In the genomic region with DNA sequence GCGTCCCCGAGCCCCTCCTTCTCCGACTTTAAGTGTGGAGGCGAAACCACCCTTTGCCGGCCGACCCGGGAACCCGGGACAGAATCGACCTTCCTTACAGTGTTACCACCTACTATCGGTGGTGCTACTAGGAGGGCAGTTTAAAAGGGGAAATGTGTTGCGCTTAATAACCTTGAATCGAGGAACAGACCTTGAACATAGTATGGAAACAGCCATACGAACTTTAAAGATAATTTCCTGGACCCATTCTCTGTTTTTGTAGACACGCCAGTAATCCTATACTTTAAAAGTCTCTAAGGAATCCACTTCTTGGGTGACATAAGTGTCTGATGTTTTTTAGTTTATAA, we compare ENCODE assay signal across 8 cellular contexts.
DNase-seq lines count a peak whose midpoint lies in the region; ATAC-seq and TF ChIP-seq lines count a peak whose summit lies in the region.

No MANE protein-coding gene starts in this region.

- POLR2A ChIA-PET in AG04449 (lab: Yijun Ruan, JAX): no interaction called here

- H3K9me3 ChIP-seq in muscle layer of duodenum (ENCODE audit: control insufficient read depth in 1 of 2, low read length in 2 of 2): no peaks in the 10 kb centered on the region

- peak overlapping the region; percentile 93 for H3K4me3 ChIP-seq in AG04449 (ENCODE audit: low read depth, low read length)
- no peak overlapping the region for H3K4me3 ChIP-seq in KMS-11 (IDR thresholded peaks at IDR 0.05; ENCODE audit: insufficient read depth, low read depth, low read length)
- peak overlapping the region; percentile 93 to 99 for H3K4me3 ChIP-seq in muscle layer of duodenum (ENCODE audit: low read depth in 1 of 2, low read length in 2 of 2)

- H4K20me1 ChIP-seq in KMS-11 (ENCODE audit: insufficient read depth): no peaks in the 10 kb centered on the region

- H3K27me3 ChIP-seq in KMS-11 (ENCODE audit: insufficient read depth, low read depth) (no peaks in the 10 kb centered on the region), muscle layer of duodenum (ENCODE audit: low read depth, low read length) (no peaks in the 10 kb centered on the region)

- H3K4me2 ChIP-seq in KMS-11: peak overlapping the region; percentile 89

- H3K36me3 ChIP-seq in KMS-11 (ENCODE audit: insufficient read depth) (no peaks in the 10 kb centered on the region; the same call in 1 of the 2 replicates), muscle layer of duodenum (ENCODE audit: control insufficient read depth in 1 of 2, insufficient read depth in 2 of 2, low read length in 2 of 2) (peaks cover 13 to 16% of the 10 kb centered on the region in 2 donors)

- no peak for DNase-seq in AG04449 (ENCODE audit: low read depth, low spot score)
- DNase-seq in iPS-NIHi11 (ENCODE audit: low spot score): no peak
- DNase-seq in NAMALWA (ENCODE audit: low spot score): no peak
- no peak for DNase-seq in NCI-H2081 (lab: John Stamatoyannopoulos, UW)

- peaks cover 53% of the 10 kb centered on the region for H3K79me2 ChIP-seq in KMS-11 (ENCODE audit: insufficient read depth, low read depth)

- CTCF ChIA-PET in AG04449 (lab: Yijun Ruan, JAX): no interaction called here

- TF ChIP-seq CTCF in AG04449 (IDR thresholded peaks at IDR 0.05; ENCODE audit: insufficient read depth, low read length, missing control alignments) (no peak), KMS-11 (conservative IDR thresholded peaks at IDR 0.05; ENCODE audit: low read depth, low read length) (no peak)

- H3K27ac ChIP-seq in KMS-11 (peak overlapping the region; percentile 65; the same call in 1 of the 2 replicates), cingulate gyrus (ENCODE audit: low read depth, low read length) (peak overlapping the region; percentile 98), muscle layer of duodenum (ENCODE audit: low read length) (peak overlapping the region; percentile 89)

- H3K4me1 ChIP-seq in KMS-11 (ENCODE audit: low read depth, poor library complexity, severe bottlenecking): peaks cover 40% of the 10 kb centered on the region
- peaks cover 7 to 19% of the 10 kb centered on the region in 2 donors for H3K4me1 ChIP-seq in muscle layer of duodenum (ENCODE audit: control insufficient read depth in 1 of 2, insufficient read depth in 2 of 2, low read length in 2 of 2)

- peak overlapping the region; percentile 62 for H2AFZ ChIP-seq in KMS-11 (ENCODE audit: low read depth)

- ATAC-seq in GM18519 (IDR thresholded peaks at IDR 0.05; ENCODE audit: low FRiP score, unreplicated experiment): no peak

- peak overlapping the region; percentile 70 for H3K9ac ChIP-seq in KMS-11
